8 cellular contexts compared by ENCODE assay signal in genomic region chr19:52189745-52190678, GRCh38. TPM values are rescaled to one million over a fixed set of nuclear protein-coding genes. Genes with fewer than 3 reads are reported as not detected.
DNase-seq lines count a peak whose midpoint lies in the region; ATAC-seq and TF ChIP-seq lines count a peak whose summit lies in the region.

TSS of gene PPP2R1A (plus strand) at chr19:52190052. CDS start at chr19:52190097, 45 bp downstream.

- H3K4me3 Mint-ChIP-seq in natural killer cell, result peak within 1 kb of the TSS; percentile 99

- no peaks in the 10 kb centered on the region for H3K27me3 Mint-ChIP-seq in natural killer cell (ENCODE audit: low read depth in 2 of 2)

- peak; percentile 100 for DNase-seq in ELF-1 (ENCODE audit: low read depth, low spot score)
- peak; percentile 99 for DNase-seq in H7
- DNase-seq in M059J (ENCODE audit: low read depth), result peak; percentile 100
- peak; percentile 100 for DNase-seq in SHP77 (lab: John Stamatoyannopoulos, UW)
- DNase-seq in activated effector memory CD4-positive, alpha-beta T cell treated with Interleukin-2 at 50 U/mL for 16 hours, result peak; percentile 96
- peak; percentile 100 for DNase-seq in fibroblast of peridontal ligament (ENCODE audit: extremely low read depth)
- DNase-seq in natural killer cell, result peak; percentile 97
- peak; percentile 100 for DNase-seq in stimulated activated naive CD4-positive, alpha-beta T cell treated with Interleukin-2 at 50 U/mL for 16 hours (lab: John Stamatoyannopoulos, UW)

- peaks cover 6% of the 10 kb centered on the region for H3K36me3 Mint-ChIP-seq in natural killer cell

- no peaks in the 10 kb centered on the region for H3K9me3 Mint-ChIP-seq in natural killer cell

- H3K27me3 ChIP-seq in H7 (ENCODE audit: control insufficient read depth, insufficient read depth, low read length), result no peaks in the 10 kb centered on the region

- H3K4me3 ChIP-seq in H7 (ENCODE audit: insufficient read depth, low read depth, low read length), result peak within 1 kb of the TSS; percentile 91

- peaks cover 52 to 58% of the 10 kb centered on the region in 2 donors for H3K4me1 Mint-ChIP-seq in natural killer cell

- intact Hi-C loops in natural killer cell (cut with micrococcal nuclease), result loop anchor here (1.0 to 5.0 kb wide), 4 partner anchors 19 to 142 kb away; partner anchors contain the start of genes ZNF432, ZNF616 and ZNF836

- peaks cover 3% of the 10 kb centered on the region for H3K36me3 ChIP-seq in H7 (replicated peaks; ENCODE audit: control insufficient read depth, insufficient read depth, low read length)

- peak within 1 kb of the TSS; percentile 99 for H3K27ac Mint-ChIP-seq in natural killer cell

- TF ChIP-seq CTCF in natural killer cell (IDR thresholded peaks at IDR 0.05), result no peak

- peak; percentile 84 to 93 (median 85) for ATAC-seq in natural killer cell

RNA-seq across cellular contexts. Expression of gene PPP2R1A, which starts in this region (rescaled TPM):
- 439 and 477 TPM in 2 replicates for total RNA-seq in H7 (2014; rRNA removed; shearing (Covaris generic))
- total RNA-seq in M059J (2014; rRNA removed; shearing (Covaris generic)), result 152 and 204 TPM in 2 replicates
- 100 to 1,000 TPM; 221 to 256 (median 232) TPM for total RNA-seq in natural killer cell

Comparison
In these comparisons a context has a peak if more than half of its experiments do, and no peak if none do; other contexts are left out.
1. Peak in every context shown above with its lines: DNase-seq, ATAC-seq and H3K4me3 ChIP-seq.